Comparison of ENCODE assay signal across 1 cellular context in the genomic region with DNA sequence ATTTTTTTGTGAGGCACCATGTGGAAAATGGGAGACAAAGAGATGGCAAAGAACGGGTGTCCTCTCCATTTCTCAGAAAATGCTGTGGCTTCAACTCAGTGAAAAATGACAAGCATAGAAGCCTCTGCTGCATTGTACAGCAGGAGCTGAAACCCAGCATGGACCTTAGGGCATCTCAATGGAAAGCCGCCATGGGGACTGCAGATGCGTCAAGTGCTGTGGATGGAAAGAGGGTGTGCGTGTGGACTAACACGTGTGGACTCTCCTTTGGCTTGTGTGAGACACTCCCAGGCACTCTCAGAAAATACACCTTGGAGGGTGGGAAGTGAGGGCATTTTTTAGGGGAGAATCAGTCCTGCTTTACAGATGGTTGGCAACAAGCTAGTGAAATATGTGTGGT.
TF ChIP-seq lines count a peak whose summit lies in the region.

No MANE protein-coding gene starts in this region.

TF ChIP-seq in GM12878, 131 proteins besides CTCF, POLR2A, EP300 and RAD21 (continued from another document):
- TF ChIP-seq ZBTB11 (CRISPR knock-in tag; IDR thresholded peaks at IDR 0.05) = no peak
- TF ChIP-seq RCOR1 (conservative IDR thresholded peaks at IDR 0.05; ENCODE audit: low read depth, low read length) = no peak
- no peak for TF ChIP-seq BRCA1 (IDR thresholded peaks at IDR 0.05; ENCODE audit: low read depth, low read length)
- no peak for TF ChIP-seq BACH1 (IDR thresholded peaks at IDR 0.05; ENCODE audit: borderline replicate concordance)
- no peak for TF ChIP-seq YY1 (IDR thresholded peaks at IDR 0.05; ENCODE audit: low read depth, low read length)
- TF ChIP-seq ZZZ3 (IDR thresholded peaks at IDR 0.05; ENCODE audit: control insufficient read depth, insufficient read length, low read depth) = no peak
- no peak for TF ChIP-seq CEBPB (IDR thresholded peaks at IDR 0.05; ENCODE audit: borderline replicate concordance in 1 of 2, low read depth in 2 of 2, low read length in 2 of 2)
- TF ChIP-seq KLF5 (IDR thresholded peaks at IDR 0.05; ENCODE audit: partially characterized antibody) = no peak
- TF ChIP-seq PBX3 (IDR thresholded peaks at IDR 0.05; ENCODE audit: insufficient replicate concordance, low read depth, low read length) = no peak
- TF ChIP-seq SIX5 (IDR thresholded peaks at IDR 0.05; ENCODE audit: low read depth, low read length, severe bottlenecking) = no peak
- TF ChIP-seq ZBTB40 (IDR thresholded peaks at IDR 0.05; ENCODE audit: borderline replicate concordance) = no peak
